Comparison of ENCODE assay signal across 8 cellular contexts in genomic region chr12:9750276-9751203, GRCh38. TPM values are rescaled to one million over a fixed set of nuclear protein-coding genes. Genes with fewer than 3 reads are reported as not detected.
DNase-seq lines count a peak whose midpoint lies in the region; ATAC-seq and TF ChIP-seq lines count a peak whose summit lies in the region.

No MANE protein-coding gene starts in this region.

- ATAC-seq in DND-41 (ENCODE audit: insufficient read depth, low read depth) (peak; percentile 81), GM21529 (IDR thresholded peaks at IDR 0.05; ENCODE audit: unreplicated experiment) (peak; percentile 68), RWPE2 (ENCODE audit: low read depth) (peak; percentile 49; the same call in 1 of the 3 replicates), left cardiac atrium (peak; percentile 88 to 89)

- H3K9me3 ChIP-seq in DND-41 (ENCODE audit: insufficient read depth, low read length, severe bottlenecking) (no peaks in the 10 kb centered on the region), RWPE2 (ENCODE audit: severe bottlenecking) (no peaks in the 10 kb centered on the region), adipocyte (ENCODE audit: control insufficient read depth, low read length) (no peaks in the 10 kb centered on the region)

- peak overlapping the region; percentile 46; the same call in 1 of the 2 replicates for H3K4me2 ChIP-seq in DND-41 (ENCODE audit: insufficient read depth, low read length)

- H3K4me3 ChIP-seq in DND-41 (ENCODE audit: low read depth in 1 of 2, low read length in 2 of 2) (no peak overlapping the region), LNCaP clone FGC (ENCODE audit: low read depth, low read length) (no peak overlapping the region), RWPE2 (ENCODE audit: severe bottlenecking) (no peak overlapping the region), adipocyte (ENCODE audit: low read length) (peak overlapping the region; percentile 72)

- H3K79me2 ChIP-seq in DND-41 (ENCODE audit: insufficient read depth, low read length): peaks cover 11% of the 10 kb centered on the region; the same call in 1 of the 2 replicates

- DNase-seq in DND-41 (peak; percentile 60), LNCaP clone FGC (ENCODE audit: low read depth) (no peak), RWPE2 (ENCODE audit: low spot score) (no peak), adipocyte (ENCODE audit: low read depth) (peak; percentile 87), left cardiac atrium (peak; percentile 33), retina (peak; percentile 74), ureter (ENCODE audit: low spot score) (no peak)

- H3K36me3 ChIP-seq in DND-41 (ENCODE audit: insufficient read depth, low read length) (peaks cover 36% of the 10 kb centered on the region), RWPE2 (ENCODE audit: low read depth) (no peaks in the 10 kb centered on the region), adipocyte (ENCODE audit: control insufficient read depth, insufficient read depth, low read length, severe bottlenecking) (no peaks in the 10 kb centered on the region)

- H3K9ac ChIP-seq in DND-41 (ENCODE audit: low read depth, low read length) (no peak overlapping the region), adipocyte (ENCODE audit: low read length) (peak overlapping the region; percentile 51)

- no peaks in the 10 kb centered on the region for H4K20me1 ChIP-seq in DND-41 (ENCODE audit: insufficient read depth, low read length)

- H2AFZ ChIP-seq in DND-41 (ENCODE audit: low read depth, low read length): no peak overlapping the region

- H3K4me1 ChIP-seq in DND-41 (ENCODE audit: insufficient read depth, low read length) (peaks cover 20% of the 10 kb centered on the region), RWPE2 (ENCODE audit: insufficient read depth, poor library complexity, severe bottlenecking) (no peaks in the 10 kb centered on the region), adipocyte (ENCODE audit: control insufficient read depth, insufficient read depth, low read length) (peaks cover 5% of the 10 kb centered on the region)

- intact Hi-C loops in left cardiac atrium (cut with DNase I): loop anchor here (2.0 to 10.0 kb wide), 3 partner anchors 47 to 174 kb away; no protein-coding TSS in a partner anchor

- peak; percentile 93 for TF ChIP-seq CTCF in DND-41 (IDR thresholded peaks at IDR 0.05; ENCODE audit: borderline replicate concordance, extremely low read depth, low read length, poor library complexity, severe bottlenecking)
- peak; percentile 74 for TF ChIP-seq CTCF in LNCaP clone FGC (IDR thresholded peaks at IDR 0.05; ENCODE audit: control insufficient read depth, extremely low read depth, insufficient read depth)
- peak; percentile 78 for TF ChIP-seq CTCF in RWPE2 (IDR thresholded peaks at IDR 0.05; ENCODE audit: poor library complexity, severe bottlenecking)

- no peaks in the 10 kb centered on the region for H3K27me3 ChIP-seq in DND-41 (ENCODE audit: insufficient read depth, low read length, poor library complexity)
- H3K27me3 ChIP-seq in RWPE2 (ENCODE audit: insufficient read depth, poor library complexity, severe bottlenecking): no peaks in the 10 kb centered on the region
- H3K27me3 ChIP-seq in adipocyte (replicated peaks; ENCODE audit: control insufficient read depth, insufficient read depth, low read length): no peaks in the 10 kb centered on the region

- H3K27ac ChIP-seq in DND-41 (ENCODE audit: low read length) (no peak overlapping the region), RWPE2 (ENCODE audit: poor library complexity, severe bottlenecking) (no peak overlapping the region)

RNA-seq across cellular contexts. Expression of gene CD69, which starts 10.2 kb away (rescaled TPM):
- total RNA-seq in left cardiac atrium (1 to 10 TPM; 1.7 to 2.9 TPM), ureter (10.7 TPM)

RNA-seq across cellular contexts. Expression of gene CLECL1, which starts 17.6 kb away (rescaled TPM):
- total RNA-seq in left cardiac atrium (1 to 10 TPM in 1 of 2 donors, not detected in 1; 1.2 TPM), ureter (0.91 TPM)

Comparison
In these comparisons a context has a peak if more than half of its experiments do, and no peak if none do; other contexts are left out.
1. DNase-seq: peak in DND-41 (single experiment), adipocyte (single experiment), left cardiac atrium (single experiment) and retina (single experiment); none in LNCaP clone FGC (single experiment), RWPE2 (single experiment) and ureter (single experiment).
2. Peak in every context shown above with its lines, with median percentiles within 50 percentile points of each other: ATAC-seq and CTCF ChIP-seq.